In the genomic region with DNA sequence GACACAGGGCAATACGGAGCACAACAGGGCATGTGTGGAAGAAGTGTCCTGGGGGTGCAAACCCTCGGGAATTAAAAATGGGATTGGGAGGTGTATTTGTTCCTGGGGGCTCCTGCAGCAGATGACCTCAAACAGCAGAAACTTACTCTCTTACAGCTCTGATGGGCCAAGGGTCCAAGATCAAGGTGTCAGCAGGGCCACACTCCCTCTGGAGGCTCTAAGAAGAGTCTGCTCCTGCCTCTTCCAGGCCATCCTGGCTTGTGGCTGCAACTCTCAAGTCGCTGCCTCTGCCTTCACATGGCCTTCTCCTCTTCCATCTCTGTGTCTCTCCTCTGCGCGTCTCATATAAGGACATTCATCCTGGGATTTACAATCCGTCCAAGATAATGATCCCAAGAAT, we compare ENCODE assay signal across 21 cellular contexts. TPM values are rescaled to one million over a fixed set of nuclear protein-coding genes. Genes with fewer than 3 reads are reported as not detected.
"Had no signal": no experiment of that assay in that cellular context is flagged by ENCODE, and none has a peak within 500 bp of the region (broad histone marks: within the 10 kb centered on the region; RNA-seq: fewer than 3 reads in every experiment).

No MANE protein-coding gene starts in this region.

- H3K36me3 Mint-ChIP-seq: activated naive CD4-positive, alpha-beta T cell treated with anti-CD3 and anti-CD28 coated beads, Interleukin-2, amount 50 U/mL, for 24 hours; T-cell had no signal

- H3K4me1 Mint-ChIP-seq: nephron had no signal

- H3K27me3 Mint-ChIP-seq: activated B cell treated with CpG ODN at 0.5 μM for 24 hours, T-cell had no signal

- DNase-seq: activated B cell treated with CpG ODN at 0.5 μM for 24 hours; activated CD4-positive, alpha-beta T cell treated with anti-CD3 and anti-CD28 coated beads, Interleukin-2, amount 50 U/mL, for 1 hour; activated gamma-delta T cell; activated T-cell treated with anti-CD3 and anti-CD28 coated beads, Interleukin-2, amount 50 U/mL, for 24 hours; cerebellar nuclear complex; cortex of kidney; gastrocnemius medialis; head of caudate nucleus; kidney; nucleus accumbens; stimulated activated CD4-positive, alpha-beta T cell treated with anti-CD3 and anti-CD28 coated beads, Interleukin-4, amount 100 ng/mL, for 1 hour; substantia nigra; T-cell had no signal

- H3K4me2 ChIP-seq: smooth muscle cell had no signal

- H3K4me3 Mint-ChIP-seq: activated B cell treated with CpG ODN at 0.5 μM for 24 hours; activated naive CD4-positive, alpha-beta T cell treated with anti-CD3 and anti-CD28 coated beads, Interleukin-2, amount 50 U/mL, for 24 hours; activated T-cell treated with anti-CD3 and anti-CD28 coated beads, Interleukin-2, amount 50 U/mL, for 24 hours; nephron; T-cell had no signal

- H3K4me3 ChIP-seq: gastrocnemius medialis, lung, smooth muscle cell, tibial nerve had no signal

- H3K27ac ChIP-seq: gastrocnemius medialis, tibial nerve had no signal

- ATAC-seq: gastrocnemius medialis, left lobe of liver, sciatic nerve, T-cell had no signal

- H3K36me3 ChIP-seq: gastrocnemius medialis, tibial nerve had no signal

- H3K27ac Mint-ChIP-seq: activated B cell treated with CpG ODN at 0.5 μM for 24 hours, nephron had no signal

- H3K9me3 Mint-ChIP-seq: activated B cell treated with CpG ODN at 0.5 μM for 24 hours; activated naive CD4-positive, alpha-beta T cell treated with anti-CD3 and anti-CD28 coated beads, Interleukin-2, amount 50 U/mL, for 24 hours; activated T-cell treated with anti-CD3 and anti-CD28 coated beads, Interleukin-2, amount 50 U/mL, for 24 hours; nephron; T-cell had no signal

- H3K9me3 ChIP-seq: gastrocnemius medialis, tibial nerve had no signal

RNA-seq across cellular contexts. Expression of a gene that starts 12.4 kb away (rescaled TPM):
- total RNA-seq: activated B cell treated with CpG ODN at 0.5 μM for 24 hours, bronchial epithelial cell, gastrocnemius medialis, kidney, left lobe of liver, lung, sciatic nerve, smooth muscle cell, T-cell, tibial nerve had no signal

RNA-seq across cellular contexts. Expression of a gene that starts 53.8 kb away (rescaled TPM):
- total RNA-seq: activated B cell treated with CpG ODN at 0.5 μM for 24 hours, bronchial epithelial cell had no signal

RNA-seq across cellular contexts. Expression of a gene that starts 58.5 kb away (rescaled TPM):
- total RNA-seq: bronchial epithelial cell, gastrocnemius medialis, left lobe of liver, smooth muscle cell had no signal
